In the genomic region with DNA sequence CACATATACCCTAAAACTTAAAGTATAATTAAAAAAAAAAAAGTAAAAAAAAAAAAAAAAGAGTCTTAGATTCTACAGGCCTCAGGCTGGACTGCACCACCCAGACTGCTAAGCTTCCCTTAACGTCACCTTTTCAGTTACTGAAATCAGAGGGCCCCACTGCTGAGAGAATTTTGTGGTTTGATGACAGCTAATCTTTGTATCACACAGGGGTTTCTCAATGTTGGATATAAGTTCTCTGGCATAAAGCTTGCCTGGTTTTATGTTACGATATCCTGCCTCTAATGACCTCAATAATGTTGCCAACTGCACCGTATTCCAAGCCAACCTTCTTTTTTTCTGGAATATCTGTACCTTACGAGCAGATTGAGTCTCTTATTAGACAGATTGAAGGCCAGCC, we compare ENCODE assay signal across 1 cellular context.
TF ChIP-seq lines count a peak whose summit lies in the region.

No MANE protein-coding gene starts in this region.

TF ChIP-seq in IMR-90, 13 proteins besides CTCF, POLR2A, EP300 and RAD21 (continued from another document):
- TF ChIP-seq MAZ (IDR thresholded peaks at IDR 0.05; ENCODE audit: borderline replicate concordance, low read depth, low read length), result no peak
